Comparison of ENCODE assay signal across 2 cellular contexts in the genomic region with DNA sequence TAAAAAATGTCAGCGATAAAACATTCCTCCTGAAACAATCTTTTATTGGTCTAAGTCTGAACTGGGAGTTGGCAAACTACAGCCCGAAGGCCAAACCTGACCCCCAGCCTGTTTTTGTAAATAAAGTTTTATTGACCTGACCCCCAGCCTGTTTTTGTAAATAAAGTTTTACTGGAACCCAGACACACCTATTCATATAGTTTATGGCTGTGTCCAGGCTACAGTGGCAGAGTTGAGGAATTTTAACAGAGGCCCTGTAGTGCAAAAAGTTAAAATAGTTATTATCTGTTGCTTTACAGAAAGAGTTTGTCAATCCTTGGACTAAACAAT.
TF ChIP-seq lines count a peak whose summit lies in the region.

No MANE protein-coding gene starts in this region.

TF ChIP-seq in K562, 482 proteins besides CTCF, POLR2A, EP300 and RAD21 (continued from another document):
- TF ChIP-seq ZKSCAN1 (IDR thresholded peaks at IDR 0.05; ENCODE audit: low read depth, low read length) (0 out of 2 replicates have a peak, but pooled peaks have one; percentile 41), RFX7 (CRISPR knock-in tag; IDR thresholded peaks at IDR 0.05) (no peak), NCOR1 (IDR thresholded peaks at IDR 0.05) (0 out of 2 replicates have a peak, but pooled peaks have one; percentile 39), BRCA1 (IDR thresholded peaks at IDR 0.05) (no peak), BRCA1 (CRISPR knock-in tag; IDR thresholded peaks at IDR 0.05) (no peak), MEF2D (tag; conservative IDR thresholded peaks at IDR 0.05; ENCODE audit: low read depth) (no peak), NR2C1 (IDR thresholded peaks at IDR 0.05) (peak; percentile 92), NR2C1 (tag; IDR thresholded peaks at IDR 0.05) (peak; percentile 90), HNRNPK (IDR thresholded peaks at IDR 0.05; ENCODE audit: low read depth, low read length, poor library complexity, severe bottlenecking) (no peak), POLR2AphosphoS2 (IDR thresholded peaks at IDR 0.05; ENCODE audit: low read length) (no peak), ZFX (CRISPR knock-in tag; IDR thresholded peaks at IDR 0.05) (peak; percentile 51; the same call in 1 of the 2 replicates), DIDO1 (tag; IDR thresholded peaks at IDR 0.05; ENCODE audit: low read depth) (no peak)
- TF ChIP-seq, protein P1, sequence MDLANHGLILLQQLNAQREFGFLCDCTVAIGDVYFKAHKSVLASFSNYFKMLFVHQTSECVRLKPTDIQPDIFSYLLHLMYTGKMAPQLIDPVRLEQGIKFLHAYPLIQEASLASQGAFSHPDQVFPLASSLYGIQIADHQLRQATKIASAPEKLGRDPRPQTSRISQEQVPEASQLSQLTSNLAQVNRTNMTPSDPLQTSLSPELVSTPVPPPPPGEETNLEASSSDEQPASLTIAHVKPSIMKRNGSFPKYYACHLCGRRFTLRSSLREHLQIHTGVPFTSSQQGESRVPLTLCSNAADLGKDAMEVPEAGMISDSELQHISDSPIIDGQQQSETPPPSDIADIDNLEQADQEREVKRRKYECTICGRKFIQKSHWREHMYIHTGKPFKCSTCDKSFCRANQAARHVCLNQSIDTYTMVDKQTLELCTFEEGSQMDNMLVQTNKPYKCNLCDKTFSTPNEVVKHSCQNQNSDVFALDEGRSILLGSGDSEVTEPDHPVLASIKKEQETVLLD (IDR thresholded peaks at IDR 0.05), result no peak
- TF ChIP-seq, protein P2, sequence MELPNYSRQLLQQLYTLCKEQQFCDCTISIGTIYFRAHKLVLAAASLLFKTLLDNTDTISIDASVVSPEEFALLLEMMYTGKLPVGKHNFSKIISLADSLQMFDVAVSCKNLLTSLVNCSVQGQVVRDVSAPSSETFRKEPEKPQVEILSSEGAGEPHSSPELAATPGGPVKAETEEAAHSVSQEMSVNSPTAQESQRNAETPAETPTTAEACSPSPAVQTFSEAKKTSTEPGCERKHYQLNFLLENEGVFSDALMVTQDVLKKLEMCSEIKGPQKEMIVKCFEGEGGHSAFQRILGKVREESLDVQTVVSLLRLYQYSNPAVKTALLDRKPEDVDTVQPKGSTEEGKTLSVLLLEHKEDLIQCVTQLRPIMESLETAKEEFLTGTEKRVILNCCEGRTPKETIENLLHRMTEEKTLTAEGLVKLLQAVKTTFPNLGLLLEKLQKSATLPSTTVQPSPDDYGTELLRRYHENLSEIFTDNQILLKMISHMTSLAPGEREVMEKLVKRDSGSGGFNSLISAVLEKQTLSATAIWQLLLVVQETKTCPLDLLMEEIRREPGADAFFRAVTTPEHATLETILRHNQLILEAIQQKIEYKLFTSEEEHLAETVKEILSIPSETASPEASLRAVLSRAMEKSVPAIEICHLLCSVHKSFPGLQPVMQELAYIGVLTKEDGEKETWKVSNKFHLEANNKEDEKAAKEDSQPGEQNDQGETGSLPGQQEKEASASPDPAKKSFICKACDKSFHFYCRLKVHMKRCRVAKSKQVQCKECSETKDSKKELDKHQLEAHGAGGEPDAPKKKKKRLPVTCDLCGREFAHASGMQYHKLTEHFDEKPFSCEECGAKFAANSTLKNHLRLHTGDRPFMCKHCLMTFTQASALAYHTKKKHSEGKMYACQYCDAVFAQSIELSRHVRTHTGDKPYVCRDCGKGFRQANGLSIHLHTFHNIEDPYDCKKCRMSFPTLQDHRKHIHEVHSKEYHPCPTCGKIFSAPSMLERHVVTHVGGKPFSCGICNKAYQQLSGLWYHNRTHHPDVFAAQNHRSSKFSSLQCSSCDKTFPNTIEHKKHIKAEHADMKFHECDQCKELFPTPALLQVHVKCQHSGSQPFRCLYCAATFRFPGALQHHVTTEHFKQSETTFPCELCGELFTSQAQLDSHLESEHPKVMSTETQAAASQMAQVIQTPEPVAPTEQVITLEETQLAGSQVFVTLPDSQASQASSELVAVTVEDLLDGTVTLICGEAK (IDR thresholded peaks at IDR 0.05), result peak; percentile 99
- TF ChIP-seq, protein P2 (CRISPR knock-in tag; IDR thresholded peaks at IDR 0.05), result peak; percentile 96
- TF ChIP-seq, protein P3, sequence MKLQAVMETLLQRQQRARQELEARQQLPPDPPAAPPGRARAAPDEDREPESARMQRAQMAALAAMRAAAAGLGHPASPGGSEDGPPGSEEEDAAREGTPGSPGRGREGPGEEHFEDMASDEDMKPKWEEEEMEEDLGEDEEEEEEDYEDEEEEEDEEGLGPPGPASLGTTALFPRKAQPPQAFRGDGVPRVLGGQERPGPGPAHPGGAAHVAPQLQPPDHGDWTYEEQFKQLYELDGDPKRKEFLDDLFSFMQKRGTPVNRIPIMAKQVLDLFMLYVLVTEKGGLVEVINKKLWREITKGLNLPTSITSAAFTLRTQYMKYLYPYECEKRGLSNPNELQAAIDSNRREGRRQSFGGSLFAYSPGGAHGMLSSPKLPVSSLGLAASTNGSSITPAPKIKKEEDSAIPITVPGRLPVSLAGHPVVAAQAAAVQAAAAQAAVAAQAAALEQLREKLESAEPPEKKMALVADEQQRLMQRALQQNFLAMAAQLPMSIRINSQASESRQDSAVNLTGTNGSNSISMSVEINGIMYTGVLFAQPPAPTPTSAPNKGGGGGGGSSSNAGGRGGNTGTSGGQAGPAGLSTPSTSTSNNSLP (IDR thresholded peaks at IDR 0.05; ENCODE audit: borderline replicate concordance, low read depth, low read length), result peak; percentile 11; the same call in 1 of the 2 replicates

TF ChIP-seq in HepG2, 621 proteins besides CTCF, POLR2A, EP300 and RAD21 (continued from another document and continues in another):
- TF ChIP-seq, protein P2 (IDR thresholded peaks at IDR 0.05), result peak; percentile 95
- TF ChIP-seq, protein P2 (CRISPR knock-in tag; IDR thresholded peaks at IDR 0.05), result peak; percentile 99
- TF ChIP-seq, protein P4, sequence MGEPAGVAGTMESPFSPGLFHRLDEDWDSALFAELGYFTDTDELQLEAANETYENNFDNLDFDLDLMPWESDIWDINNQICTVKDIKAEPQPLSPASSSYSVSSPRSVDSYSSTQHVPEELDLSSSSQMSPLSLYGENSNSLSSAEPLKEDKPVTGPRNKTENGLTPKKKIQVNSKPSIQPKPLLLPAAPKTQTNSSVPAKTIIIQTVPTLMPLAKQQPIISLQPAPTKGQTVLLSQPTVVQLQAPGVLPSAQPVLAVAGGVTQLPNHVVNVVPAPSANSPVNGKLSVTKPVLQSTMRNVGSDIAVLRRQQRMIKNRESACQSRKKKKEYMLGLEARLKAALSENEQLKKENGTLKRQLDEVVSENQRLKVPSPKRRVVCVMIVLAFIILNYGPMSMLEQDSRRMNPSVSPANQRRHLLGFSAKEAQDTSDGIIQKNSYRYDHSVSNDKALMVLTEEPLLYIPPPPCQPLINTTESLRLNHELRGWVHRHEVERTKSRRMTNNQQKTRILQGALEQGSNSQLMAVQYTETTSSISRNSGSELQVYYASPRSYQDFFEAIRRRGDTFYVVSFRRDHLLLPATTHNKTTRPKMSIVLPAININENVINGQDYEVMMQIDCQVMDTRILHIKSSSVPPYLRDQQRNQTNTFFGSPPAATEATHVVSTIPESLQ (CRISPR knock-in tag; conservative IDR thresholded peaks at IDR 0.05), result no peak
- TF ChIP-seq, protein P5, sequence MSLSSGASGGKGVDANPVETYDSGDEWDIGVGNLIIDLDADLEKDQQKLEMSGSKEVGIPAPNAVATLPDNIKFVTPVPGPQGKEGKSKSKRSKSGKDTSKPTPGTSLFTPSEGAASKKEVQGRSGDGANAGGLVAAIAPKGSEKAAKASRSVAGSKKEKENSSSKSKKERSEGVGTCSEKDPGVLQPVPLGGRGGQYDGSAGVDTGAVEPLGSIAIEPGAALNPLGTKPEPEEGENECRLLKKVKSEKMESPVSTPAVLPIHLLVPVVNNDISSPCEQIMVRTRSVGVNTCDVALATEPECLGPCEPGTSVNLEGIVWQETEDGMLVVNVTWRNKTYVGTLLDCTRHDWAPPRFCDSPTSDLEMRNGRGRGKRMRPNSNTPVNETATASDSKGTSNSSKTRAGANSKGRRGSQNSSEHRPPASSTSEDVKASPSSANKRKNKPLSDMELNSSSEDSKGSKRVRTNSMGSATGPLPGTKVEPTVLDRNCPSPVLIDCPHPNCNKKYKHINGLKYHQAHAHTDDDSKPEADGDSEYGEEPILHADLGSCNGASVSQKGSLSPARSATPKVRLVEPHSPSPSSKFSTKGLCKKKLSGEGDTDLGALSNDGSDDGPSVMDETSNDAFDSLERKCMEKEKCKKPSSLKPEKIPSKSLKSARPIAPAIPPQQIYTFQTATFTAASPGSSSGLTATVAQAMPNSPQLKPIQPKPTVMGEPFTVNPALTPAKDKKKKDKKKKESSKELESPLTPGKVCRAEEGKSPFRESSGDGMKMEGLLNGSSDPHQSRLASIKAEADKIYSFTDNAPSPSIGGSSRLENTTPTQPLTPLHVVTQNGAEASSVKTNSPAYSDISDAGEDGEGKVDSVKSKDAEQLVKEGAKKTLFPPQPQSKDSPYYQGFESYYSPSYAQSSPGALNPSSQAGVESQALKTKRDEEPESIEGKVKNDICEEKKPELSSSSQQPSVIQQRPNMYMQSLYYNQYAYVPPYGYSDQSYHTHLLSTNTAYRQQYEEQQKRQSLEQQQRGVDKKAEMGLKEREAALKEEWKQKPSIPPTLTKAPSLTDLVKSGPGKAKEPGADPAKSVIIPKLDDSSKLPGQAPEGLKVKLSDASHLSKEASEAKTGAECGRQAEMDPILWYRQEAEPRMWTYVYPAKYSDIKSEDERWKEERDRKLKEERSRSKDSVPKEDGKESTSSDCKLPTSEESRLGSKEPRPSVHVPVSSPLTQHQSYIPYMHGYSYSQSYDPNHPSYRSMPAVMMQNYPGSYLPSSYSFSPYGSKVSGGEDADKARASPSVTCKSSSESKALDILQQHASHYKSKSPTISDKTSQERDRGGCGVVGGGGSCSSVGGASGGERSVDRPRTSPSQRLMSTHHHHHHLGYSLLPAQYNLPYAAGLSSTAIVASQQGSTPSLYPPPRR (CRISPR knock-in tag; IDR thresholded peaks at IDR 0.05; ENCODE audit: borderline replicate concordance), result 0 out of 2 replicates have a peak, but pooled peaks have one; percentile 29
- TF ChIP-seq KAT8 (CRISPR knock-in tag; IDR thresholded peaks at IDR 0.05), result no peak
